ENCODE assay signal across 8 cellular contexts in the genomic region with DNA sequence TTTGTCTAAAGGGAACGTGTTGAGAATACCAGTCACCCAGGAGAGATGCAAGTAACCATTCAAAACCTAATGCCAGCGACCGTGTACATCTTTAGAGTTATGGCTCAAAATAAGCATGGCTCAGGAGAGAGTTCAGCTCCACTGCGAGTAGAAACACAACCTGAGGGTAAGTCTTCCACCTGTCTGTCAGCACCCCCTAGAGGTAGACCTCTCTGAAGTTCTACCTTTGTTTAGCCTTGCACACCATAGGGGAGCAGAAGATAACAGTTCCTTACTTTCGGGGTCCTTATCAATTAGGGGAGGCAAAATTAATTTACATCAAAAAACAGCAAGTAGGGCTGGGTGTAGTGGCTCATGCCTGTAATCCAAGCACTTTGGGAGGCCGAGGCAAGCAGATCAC.
DNase-seq lines count a peak whose midpoint lies in the region; ATAC-seq and TF ChIP-seq lines count a peak whose summit lies in the region.

No MANE protein-coding gene starts in this region.

- CTCF ChIA-PET in activated CD4-positive, alpha-beta memory T cell treated with anti-CD3 and anti-CD28 coated beads, Interleukin-2, amount 10 ng/mL, durations not matched to agents 7 days and 5 days (lab: Charles Lee), result interaction anchor here (0.6 to 5.8 kb wide), 12 partner anchors 8 to 525 kb away, joined by 3 to 47 read pairs (median 6); no protein-coding TSS in a partner anchor

- POLR2A ChIA-PET in activated CD4-positive, alpha-beta memory T cell treated with anti-CD3 and anti-CD28 coated beads, Interleukin-2, amount 10 ng/mL, durations not matched to agents 7 days and 5 days (lab: Charles Lee), result interaction anchor here (0.9 kb wide), 1 partner anchor 14 kb away, joined by 3 read pairs; no protein-coding TSS in a partner anchor

- TF ChIP-seq CTCF in HFFc6 (IDR thresholded peaks at IDR 0.05), result peak; percentile 45

- DNase-seq in NCI-H1417 (lab: John Stamatoyannopoulos, UW) (peak in 2 of 3 experiments; percentile 40 to 58), NCI-H1417 treated with DMSO at 0.1 percent for 48 hours (lab: John Stamatoyannopoulos, UW) (no peak), HFFc6 (no peak), memory B cell (ENCODE audit: low spot score in 2 of 2) (no peak), Kasumi-1 (lab: John Stamatoyannopoulos, UW) (no peak)
- DNase-seq in activated CD4-positive, alpha-beta memory T cell treated with anti-CD3 and anti-CD28 coated beads, Interleukin-2, amount 10 ng/mL, durations not matched to agents 7 days and 5 days, result peak; percentile 42
- no peak for DNase-seq in effector CD8-positive, alpha-beta T cell (lab: John Stamatoyannopoulos, UW)

- ATAC-seq in memory B cell (ENCODE audit: low read depth) (peak; percentile 37), HG03175 (IDR thresholded peaks at IDR 0.05; ENCODE audit: unreplicated experiment) (no peak)

- no peaks in the 10 kb centered on the region for H3K9me3 Mint-ChIP-seq in HFFc6
- H3K9me3 Mint-ChIP-seq in activated CD4-positive, alpha-beta memory T cell treated with anti-CD3 and anti-CD28 coated beads, Interleukin-2, amount 10 ng/mL, durations not matched to agents 7 days and 5 days, result no peaks in the 10 kb centered on the region
- H3K9me3 Mint-ChIP-seq in memory B cell, result no peaks in the 10 kb centered on the region

- H3K27ac Mint-ChIP-seq in HFFc6 (no peak overlapping the region), memory B cell (no peak overlapping the region)
- H3K27ac Mint-ChIP-seq in activated CD4-positive, alpha-beta memory T cell treated with anti-CD3 and anti-CD28 coated beads, Interleukin-2, amount 10 ng/mL, durations not matched to agents 7 days and 5 days, result no peak overlapping the region

- no peaks in the 10 kb centered on the region for H3K36me3 Mint-ChIP-seq in HFFc6 (ENCODE audit: low read depth)
- peaks cover 5% of the 10 kb centered on the region for H3K36me3 Mint-ChIP-seq in activated CD4-positive, alpha-beta memory T cell treated with anti-CD3 and anti-CD28 coated beads, Interleukin-2, amount 10 ng/mL, durations not matched to agents 7 days and 5 days (ENCODE audit: low read depth)
- peaks cover 16% of the 10 kb centered on the region for H3K36me3 Mint-ChIP-seq in memory B cell

- H3K27me3 Mint-ChIP-seq in HFFc6 (ENCODE audit: insufficient read depth) (peaks cover 3% of the 10 kb centered on the region), memory B cell (no peaks in the 10 kb centered on the region)
- no peaks in the 10 kb centered on the region for H3K27me3 Mint-ChIP-seq in activated CD4-positive, alpha-beta memory T cell treated with anti-CD3 and anti-CD28 coated beads, Interleukin-2, amount 10 ng/mL, durations not matched to agents 7 days and 5 days

- no peak overlapping the region for H3K4me3 Mint-ChIP-seq in HFFc6
- no peak overlapping the region for H3K4me3 Mint-ChIP-seq in activated CD4-positive, alpha-beta memory T cell treated with anti-CD3 and anti-CD28 coated beads, Interleukin-2, amount 10 ng/mL, durations not matched to agents 7 days and 5 days
- H3K4me3 Mint-ChIP-seq in memory B cell, result no peak overlapping the region

- H3K4me1 Mint-ChIP-seq in HFFc6 (ENCODE audit: low read depth) (no peaks in the 10 kb centered on the region), memory B cell (no peaks in the 10 kb centered on the region)
- H3K4me1 Mint-ChIP-seq in activated CD4-positive, alpha-beta memory T cell treated with anti-CD3 and anti-CD28 coated beads, Interleukin-2, amount 10 ng/mL, durations not matched to agents 7 days and 5 days, result peaks cover 13% of the 10 kb centered on the region

Comparison
In these comparisons a context has a peak if more than half of its experiments do, and no peak if none do; other contexts are left out.
1. DNase-seq: peak in NCI-H1417 (2 of 3) and activated CD4-positive, alpha-beta memory T cell treated with anti-CD3 and anti-CD28 coated beads, Interleukin-2, amount 10 ng/mL, durations not matched to agents 7 days and 5 days (single experiment); none in NCI-H1417 treated with DMSO at 0.1 percent for 48 hours (single experiment), HFFc6 (single experiment), memory B cell (0 of 2), Kasumi-1 (0 of 2) and effector CD8-positive, alpha-beta T cell (single experiment).